ENCODE assay signal across 17 cellular contexts in the genomic region with DNA sequence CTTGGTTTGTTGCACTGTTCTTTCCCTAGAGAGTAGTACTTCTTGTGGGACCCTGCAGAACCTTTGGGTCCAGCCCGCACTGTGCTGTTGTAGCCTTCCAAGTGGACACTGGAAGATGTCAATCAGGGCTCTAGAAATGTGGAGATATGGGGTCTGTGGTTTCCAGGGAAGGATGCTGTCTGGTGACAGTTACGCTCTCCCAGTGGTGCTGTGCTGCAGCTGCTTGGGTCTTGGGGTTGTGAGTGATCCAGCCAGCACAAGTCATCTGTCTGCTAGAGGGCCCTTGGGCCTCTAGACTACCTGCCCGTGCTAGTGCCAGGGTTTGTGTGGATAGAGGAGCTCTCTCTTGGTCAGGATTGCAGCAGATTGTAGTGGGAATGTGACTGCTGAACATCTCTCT.
"Had no signal": no experiment of that assay in that cellular context is flagged by ENCODE, and none has a peak within 500 bp of the region (broad histone marks: within the 10 kb centered on the region; RNA-seq: fewer than 3 reads in every experiment).

No MANE protein-coding gene starts in this region.

- H3K27ac ChIP-seq: prostate gland, SJSA1, tibial nerve had no signal

- DNase-seq: activated B cell treated with CpG ODN at 0.5 μM for 24 hours; activated CD4-positive, alpha-beta T cell treated with anti-CD3 and anti-CD28 coated beads for 48 hours; activated CD8-positive, alpha-beta T cell treated with anti-CD3 and anti-CD28 coated beads for 36 hours; activated effector memory CD4-positive, alpha-beta T cell treated with Interleukin-2 at 50 U/mL for 16 hours; activated T-cell treated with anti-CD3 and anti-CD28 coated beads, Interleukin-2, amount 50 U/mL, for 4 hours; amniotic stem cell; cortex of kidney; effector CD4-positive, alpha-beta T cell; nephron progenitor cell; stimulated activated CD4-positive, alpha-beta T cell treated with anti-CD3 and anti-CD28 coated beads, Interleukin-1b, Interleukin-23, amount 100 ng/mL, for 48 hours; SW 1271 had no signal

- H3K9me3 ChIP-seq: body of pancreas, prostate gland, SJSA1 had no signal

- H3K27me3 ChIP-seq: body of pancreas, SJSA1, tibial nerve had no signal

- H3K4me3 ChIP-seq: body of pancreas, prostate gland, SJSA1, tibial nerve had no signal

- ATAC-seq: activated CD8-positive, alpha-beta T cell treated with anti-CD3 and anti-CD28 coated beads for 36 hours; activated T-cell treated with anti-CD3 and anti-CD28 coated beads, Interleukin-2, amount 50 U/mL, for 4 hours; left lobe of liver; sciatic nerve had no signal

- H3K36me3 ChIP-seq: prostate gland, SJSA1, tibial nerve had no signal

- H3K4me1 ChIP-seq: prostate gland, SJSA1, tibial nerve had no signal
